ENCODE assay signal across 19 cellular contexts in the genomic region with DNA sequence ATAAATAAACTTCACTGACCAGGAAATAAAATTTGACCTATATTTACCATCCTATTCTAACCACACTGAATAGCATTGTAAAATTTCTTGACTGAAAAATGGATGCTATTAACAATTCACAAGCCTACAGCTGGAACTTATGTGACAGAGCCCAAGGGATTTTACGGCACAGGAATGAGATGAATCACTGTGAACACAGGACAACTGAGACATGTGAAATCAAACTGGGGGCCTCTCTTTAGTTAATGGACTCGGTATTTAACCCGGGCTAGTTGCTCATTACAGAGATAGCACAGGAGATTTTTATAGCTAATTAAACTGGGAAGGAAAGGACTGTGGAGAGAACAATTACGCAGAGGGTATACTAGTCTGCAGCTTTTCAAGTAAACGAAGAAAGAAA.
DNase-seq lines count a peak whose midpoint lies in the region; ATAC-seq, FAIRE-seq and TF ChIP-seq lines count a peak whose summit lies in the region.
"Had no signal": no experiment of that assay in that cellular context is flagged by ENCODE, and none has a peak within 500 bp of the region (broad histone marks: within the 10 kb centered on the region; RNA-seq: fewer than 3 reads in every experiment).

No MANE protein-coding gene starts in this region.

- peaks cover 4% of the 10 kb centered on the region for H3K4me1 ChIP-seq in mucosa of descending colon (ENCODE audit: low read depth)
- H3K4me1 ChIP-seq in pancreas = no peaks in the 10 kb centered on the region
- H3K4me1 ChIP-seq: HAP-1, left ventricle myocardium inferior had no signal

- POLR2A ChIA-PET in naive thymus-derived CD8-positive, alpha-beta T cell (lab: Charles Lee) = interaction anchor here (0.6 kb wide), 2 partner anchors 84 to 288 kb away, joined by 3 to 4 read pairs; no protein-coding TSS in a partner anchor

- H3K27ac ChIP-seq in pancreas = no peak overlapping the region
- H3K27ac ChIP-seq: BLaER1 treated with 17β-estradiol and CSF1 and Interleukin-3, amounts not matched to agents 10 nM and 100 nM; left ventricle myocardium inferior had no signal

- H3K36me3 ChIP-seq in mucosa of descending colon (ENCODE audit: low read depth) = no peaks in the 10 kb centered on the region
- no peaks in the 10 kb centered on the region for H3K36me3 ChIP-seq in pancreas
- H3K36me3 ChIP-seq: HAP-1, left ventricle myocardium inferior had no signal

- TF ChIP-seq CTCF in epithelial cell of proximal tubule (conservative IDR thresholded peaks at IDR 0.05; ENCODE audit: low read depth, low read length) = no peak
- TF ChIP-seq CTCF in mucosa of descending colon (IDR thresholded peaks at IDR 0.05) = no peak
- no peak for TF ChIP-seq CTCF in pancreas (IDR thresholded peaks at IDR 0.05)
- TF ChIP-seq CTCF in nephron progenitor cell (IDR thresholded peaks at IDR 0.05) = no peak

- H3K36me3 Mint-ChIP-seq in naive thymus-derived CD8-positive, alpha-beta T cell = peaks cover 0 to 13% (median 2%) of the 10 kb centered on the region in 3 donors
- H3K36me3 Mint-ChIP-seq in nephron progenitor cell (ENCODE audit: low read depth) = no peaks in the 10 kb centered on the region
- H3K36me3 Mint-ChIP-seq: stimulated activated effector memory CD8-positive, alpha-beta T cell treated with anti-CD3 and anti-CD28 coated beads, Interleukin-12 subunit alpha, Interleukin-12 subunit beta, amount 100 ng/mL, for 72 hours had no signal

- H3K4me1 Mint-ChIP-seq in naive thymus-derived CD8-positive, alpha-beta T cell = no peaks in the 10 kb centered on the region
- no peaks in the 10 kb centered on the region for H3K4me1 Mint-ChIP-seq in nephron progenitor cell
- H3K4me1 Mint-ChIP-seq: stimulated activated effector memory CD8-positive, alpha-beta T cell treated with anti-CD3 and anti-CD28 coated beads, Interleukin-12 subunit alpha, Interleukin-12 subunit beta, amount 100 ng/mL, for 72 hours had no signal

- DNase-seq in AG20443 (ENCODE audit: low spot score) (peak; percentile 23), M059J (ENCODE audit: low read depth) (peak; percentile 9), epithelial cell of proximal tubule (ENCODE audit: low read depth) (peak; percentile 76), mucosa of descending colon (no peak), pancreas (no peak), nephron progenitor cell (no peak)
- DNase-seq in naive thymus-derived CD8-positive, alpha-beta T cell = no peak
- DNase-seq in activated naive CD4-positive, alpha-beta T cell treated with anti-CD3 and anti-CD28 coated beads, Interleukin-2, amount 50 U/mL, for 16 hours = no peak
- DNase-seq: activated CD4-positive, CD25-positive, alpha-beta regulatory T cell treated with anti-CD3 and anti-CD28 coated beads, Interleukin-2, amount 50 U/mL, for 72 hours; activated T-cell treated with anti-CD3 and anti-CD28 coated beads, Interleukin-2, amount 50 U/mL, for 1 hour; amniotic stem cell; glutamatergic neuron; left ventricle myocardium inferior; NCI-H2171; stimulated activated CD4-positive, alpha-beta T cell treated with anti-CD3 and anti-CD28 coated beads, Interleukin-2, amount 100 ng/mL, for 48 hours had no signal

- ATAC-seq in mucosa of descending colon (peak; percentile 71), pancreas (no peak)
- ATAC-seq in naive thymus-derived CD8-positive, alpha-beta T cell = no peak
- ATAC-seq: stimulated activated effector memory CD8-positive, alpha-beta T cell treated with anti-CD3 and anti-CD28 coated beads, Interleukin-12 subunit alpha, Interleukin-12 subunit beta, amount 100 ng/mL, for 72 hours had no signal

- WGBS in pancreas, 2 donors = 65 to 70% methylated on average over 5 of the region's 5 CpGs

- no peaks in the 10 kb centered on the region for H3K9me3 Mint-ChIP-seq in naive thymus-derived CD8-positive, alpha-beta T cell
- H3K9me3 Mint-ChIP-seq in nephron progenitor cell = no peaks in the 10 kb centered on the region
- H3K9me3 Mint-ChIP-seq: stimulated activated effector memory CD8-positive, alpha-beta T cell treated with anti-CD3 and anti-CD28 coated beads, Interleukin-12 subunit alpha, Interleukin-12 subunit beta, amount 100 ng/mL, for 72 hours had no signal

- no peaks in the 10 kb centered on the region for H3K27me3 ChIP-seq in pancreas
- H3K27me3 ChIP-seq: BLaER1 treated with 17β-estradiol and CSF1 and Interleukin-3, amounts not matched to agents 10 nM and 100 nM had no signal

- no peak overlapping the region for H3K4me3 Mint-ChIP-seq in naive thymus-derived CD8-positive, alpha-beta T cell
- no peak overlapping the region for H3K4me3 Mint-ChIP-seq in nephron progenitor cell
- H3K4me3 Mint-ChIP-seq: stimulated activated effector memory CD8-positive, alpha-beta T cell treated with anti-CD3 and anti-CD28 coated beads, Interleukin-12 subunit alpha, Interleukin-12 subunit beta, amount 100 ng/mL, for 72 hours had no signal

- H3K9me3 ChIP-seq in mucosa of descending colon = no peaks in the 10 kb centered on the region
- H3K9me3 ChIP-seq in pancreas = no peaks in the 10 kb centered on the region
- H3K9me3 ChIP-seq: BLaER1 treated with 17β-estradiol and CSF1 and Interleukin-3, amounts not matched to agents 10 nM and 100 nM; HAP-1; left ventricle myocardium inferior had no signal

- no peak overlapping the region for H3K27ac Mint-ChIP-seq in naive thymus-derived CD8-positive, alpha-beta T cell
- no peak overlapping the region for H3K27ac Mint-ChIP-seq in nephron progenitor cell
- H3K27ac Mint-ChIP-seq: stimulated activated effector memory CD8-positive, alpha-beta T cell treated with anti-CD3 and anti-CD28 coated beads, Interleukin-12 subunit alpha, Interleukin-12 subunit beta, amount 100 ng/mL, for 72 hours had no signal

- FAIRE-seq in pancreas (lab: Jason Lieb, UNC) = no peak
- FAIRE-seq: GM18507 had no signal

- intact Hi-C loops in mucosa of descending colon (cut with DNase I, micrococcal nuclease) = no loop called here
- intact Hi-C loops in pancreas (cut with DNase I) = no loop called here

- H3K4me3 ChIP-seq in epithelial cell of proximal tubule (ENCODE audit: low read depth, low read length) (no peak overlapping the region), mucosa of descending colon (no peak overlapping the region), pancreas (no peak overlapping the region)
- H3K4me3 ChIP-seq: BLaER1 treated with 17β-estradiol and CSF1 and Interleukin-3, amounts not matched to agents 10 nM and 100 nM; HAP-1; left ventricle myocardium inferior had no signal

- no peaks in the 10 kb centered on the region for H3K27me3 Mint-ChIP-seq in naive thymus-derived CD8-positive, alpha-beta T cell
- H3K27me3 Mint-ChIP-seq in nephron progenitor cell (ENCODE audit: low read depth, poor library complexity) = no peaks in the 10 kb centered on the region

Comparison
In these comparisons a context has a peak if more than half of its experiments do, and no peak if none do; other contexts are left out.
1. DNase-seq: peak in AG20443 (single experiment), M059J (single experiment) and epithelial cell of proximal tubule (single experiment); none in mucosa of descending colon (0 of 3), naive thymus-derived CD8-positive, alpha-beta T cell (0 of 10), activated naive CD4-positive, alpha-beta T cell treated with anti-CD3 and anti-CD28 coated beads, Interleukin-2, amount 50 U/mL, for 16 hours (single experiment), pancreas (0 of 6) and nephron progenitor cell (single experiment).